ENCODE assay signal across 24 cellular contexts in the genomic region with DNA sequence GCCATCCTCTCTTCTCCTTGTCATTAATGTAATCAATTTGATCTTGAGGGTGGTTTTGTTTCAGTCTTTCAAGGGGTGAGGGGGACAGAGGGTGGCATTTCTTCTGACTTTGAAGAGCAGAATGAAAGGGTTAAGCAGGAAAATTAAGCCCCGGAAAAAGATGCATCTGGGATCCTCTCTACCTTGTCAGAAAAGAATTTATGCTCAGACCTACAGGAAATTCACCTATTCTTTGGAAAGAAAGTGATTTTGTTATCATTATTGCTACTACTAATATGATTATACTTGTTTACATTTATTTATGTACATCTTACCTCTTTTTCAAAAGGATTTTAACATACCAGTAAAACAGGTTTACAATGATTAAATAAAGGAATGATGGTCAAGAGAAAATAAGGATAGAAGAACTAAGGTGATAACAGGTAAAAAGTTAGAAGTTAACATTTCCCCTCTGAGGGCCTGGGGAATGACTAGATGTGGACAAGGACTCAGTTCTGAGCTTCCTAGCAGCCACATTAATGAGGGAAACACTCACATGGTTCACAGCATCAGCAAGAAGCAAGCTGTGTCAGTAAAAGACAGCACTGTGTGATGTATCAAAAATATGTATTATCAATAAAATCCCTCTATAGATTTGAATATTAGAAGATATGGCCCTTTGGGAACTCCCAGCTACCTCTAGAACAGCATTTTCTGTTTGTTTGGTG.
DNase-seq lines count a peak whose midpoint lies in the region; ATAC-seq, FAIRE-seq and TF ChIP-seq lines count a peak whose summit lies in the region.
"Had no signal": no experiment of that assay in that cellular context is flagged by ENCODE, and none has a peak within 500 bp of the region (broad histone marks: within the 10 kb centered on the region; RNA-seq: fewer than 3 reads in every experiment).

No MANE protein-coding gene starts in this region.

- TF ChIP-seq CTCF in HepG2 (CRISPR knock-in tag; IDR thresholded peaks at IDR 0.05), result no peak
- no peak for TF ChIP-seq CTCF in right lobe of liver (IDR thresholded peaks at IDR 0.05)
- TF ChIP-seq CTCF in tibial nerve (IDR thresholded peaks at IDR 0.05), result no peak

- DNase-seq in HepG2 (ENCODE audit: low spot score), result no peak
- DNase-seq in right lobe of liver, result no peak
- DNase-seq in SK-N-DZ (ENCODE audit: low spot score), result peak; percentile 98
- no peak for DNase-seq in neuronal stem cell (ENCODE audit: low spot score)
- DNase-seq in tibial nerve (ENCODE audit: low spot score in 2 of 2), result no peak
- no peak for DNase-seq in cerebellar nuclear complex (lab: John Stamatoyannopoulos, UW)
- DNase-seq in stimulated activated CD4-positive, alpha-beta T cell treated with anti-CD3 and anti-CD28 coated beads, Interleukin-2, amount 100 ng/mL, for 24 hours, result no peak
- DNase-seq: ACHN; AML-193; C1 segment of cervical spinal cord; Calu3; CD4-positive, alpha-beta memory T cell; COR-L47; DMS53; DMS79 treated with DMSO at 0.1 percent for 48 hours; GF-D8; GM23248; H7; HCEC 1CT had no signal

- H3K4me1 ChIP-seq in HepG2 (ENCODE audit: insufficient read depth, low read length) (peaks cover 62% of the 10 kb centered on the region), right lobe of liver (peaks cover 0 to 20% (median 2%) of the 10 kb centered on the region in 4 donors), neuronal stem cell (ENCODE audit: control insufficient read depth in 2 of 2, insufficient read depth in 1 of 2, low read depth in 1 of 2, low read length in 2 of 2) (peaks cover 3 to 18% of the 10 kb centered on the region in 2 donors), tibial nerve (no peaks in the 10 kb centered on the region)

- no peak for TF ChIP-seq POLR2A in HepG2 (IDR thresholded peaks at IDR 0.05; ENCODE audit: insufficient read depth in 1 of 2, low read depth in 2 of 2, low read length in 2 of 2)
- no peak for TF ChIP-seq POLR2A in right lobe of liver (IDR thresholded peaks at IDR 0.05)
- TF ChIP-seq POLR2A in tibial nerve (IDR thresholded peaks at IDR 0.05), result no peak

- intact Hi-C loops in HepG2 (cut with micrococcal nuclease; ENCODE audit: unreplicated experiment) (loop anchor here (2.0 to 5.0 kb wide), 2 partner anchors 23 to 149 kb away; partner anchors contain the start of gene MYCN), right lobe of liver (cut with DNase I) (no loop called here)

- H3K27ac ChIP-seq in HepG2 (ENCODE audit: extremely low read length, insufficient read depth, low read length) (no peak overlapping the region), right lobe of liver (no peak overlapping the region), neuronal stem cell (replicated peaks; ENCODE audit: low read length) (no peak overlapping the region), tibial nerve (no peak overlapping the region)
- H3K27ac ChIP-seq: 22Rv1, GM23248 had no signal

- no TSS peak for BruUV-seq in HepG2 (replicated peaks; lab: Mats Ljungman, UMichigan)

- no peak overlapping the region for H2BK120ac ChIP-seq in neuronal stem cell (ENCODE audit: low read depth, low read length)

- H3K9ac ChIP-seq in HepG2 (ENCODE audit: insufficient read depth, low read depth, low read length) (no peak overlapping the region), neuronal stem cell (ENCODE audit: low read depth, low read length, poor library complexity) (no peak overlapping the region)
- H3K9ac ChIP-seq: GM23248 had no signal

- ATAC-seq in HepG2 (no peak), right lobe of liver (no peak)

- H3K4ac ChIP-seq in neuronal stem cell (ENCODE audit: low read length), result no peak overlapping the region

- no peak overlapping the region for H4K91ac ChIP-seq in neuronal stem cell (ENCODE audit: low read depth, low read length, poor library complexity)

- no peak overlapping the region for H4K8ac ChIP-seq in neuronal stem cell (ENCODE audit: low read depth, low read length)

- H3K4me3 ChIP-seq in HepG2 (replicated peaks in 1 of 3; ENCODE audit: insufficient read depth in 1 of 3, low read depth in 2 of 3, low read length in 3 of 3) (peak overlapping the region in 2 of 3 experiments; percentile 20 to 59; a peak in 2 of 6 replicates), right lobe of liver (no peak overlapping the region), neuronal stem cell (ENCODE audit: low read length in 2 of 2) (no peak overlapping the region), tibial nerve (no peak overlapping the region)
- H3K4me3 ChIP-seq: GM23248 had no signal

- no peak overlapping the region for H2BK5ac ChIP-seq in neuronal stem cell (ENCODE audit: low read length)

- H3K36me3 ChIP-seq in HepG2 (replicated peaks in 1 of 2; ENCODE audit: control insufficient read depth in 1 of 2, insufficient read depth in 2 of 2, low read length in 2 of 2), result no peaks in the 10 kb centered on the region
- no peaks in the 10 kb centered on the region for H3K36me3 ChIP-seq in right lobe of liver
- H3K36me3 ChIP-seq in neuronal stem cell (replicated peaks in 1 of 2; ENCODE audit: control insufficient read depth in 2 of 2, insufficient read depth in 2 of 2, low read length in 2 of 2), result no peaks in the 10 kb centered on the region
- no peaks in the 10 kb centered on the region for H3K36me3 ChIP-seq in tibial nerve

- H3K9me3 ChIP-seq in HepG2 (ENCODE audit: low read length) (no peaks in the 10 kb centered on the region), right lobe of liver (no peaks in the 10 kb centered on the region), neuronal stem cell (replicated peaks in 1 of 2; ENCODE audit: control insufficient read depth in 2 of 2, insufficient read depth in 1 of 2, low read depth in 1 of 2, low read length in 2 of 2) (no peaks in the 10 kb centered on the region), tibial nerve (no peaks in the 10 kb centered on the region)

- H4K20me1 ChIP-seq in HepG2 (ENCODE audit: insufficient read depth, low read length), result no peaks in the 10 kb centered on the region

- no peak for TF ChIP-seq RAD21 in HepG2 (CRISPR knock-in tag; IDR thresholded peaks at IDR 0.05)

- H2BK15ac ChIP-seq in neuronal stem cell (ENCODE audit: low read length), result no peak overlapping the region

- H3K79me2 ChIP-seq in HepG2 (ENCODE audit: insufficient read depth, low read length), result no peaks in the 10 kb centered on the region

- no peak overlapping the region for H2AFZ ChIP-seq in HepG2 (ENCODE audit: low read length)
- peak overlapping the region; percentile 9 for H2AFZ ChIP-seq in neuronal stem cell (ENCODE audit: low read length)
- H2AFZ ChIP-seq: GM23248 had no signal

- FAIRE-seq in HepG2 (lab: Jason Lieb, UNC), result peak; percentile 21
- FAIRE-seq: A204.1, GM12891, GM18507, H1 had no signal

- POLR2A ChIA-PET in HepG2 (lab: Yijun Ruan, JAX), result no interaction called here

- H3K23ac ChIP-seq in neuronal stem cell (ENCODE audit: low read depth, low read length, poor library complexity), result no peak overlapping the region

- no peak overlapping the region for H3K18ac ChIP-seq in neuronal stem cell (ENCODE audit: low read length)

- H3K4me2 ChIP-seq in HepG2 (ENCODE audit: low read depth, low read length), result peak overlapping the region; percentile 75
- no peak overlapping the region for H3K4me2 ChIP-seq in neuronal stem cell (ENCODE audit: insufficient read depth, low read length, poor library complexity, severe bottlenecking)

- H3K14ac ChIP-seq in neuronal stem cell (ENCODE audit: low read length), result no peak overlapping the region

- H2AK5ac ChIP-seq in neuronal stem cell (ENCODE audit: low read depth, low read length), result no peak overlapping the region

- CTCF ChIA-PET in HepG2 (lab: Yijun Ruan, JAX; ENCODE audit: low intra/inter-chr PET ratio, low total read pairs), result no interaction called here

- H2BK12ac ChIP-seq in neuronal stem cell (ENCODE audit: low read length), result no peak overlapping the region

- 13% methylated on average over 1 of the region's 1 CpG for WGBS in HepG2 (ENCODE audit: low lambda C conversion rate)
- WGBS in right lobe of liver (ENCODE audit: insufficient coverage, low coverage, low lambda C conversion rate, missing lambda C conversion rate), result 42% methylated on average over 1 of the region's 1 CpG
- no CpG with 5 or more reads among the region's 1 CpG for WGBS in neuronal stem cell (ENCODE audit: extremely low coverage in 2 of 2, insufficient read length in 2 of 2, insufficient replicate concordance in 1 of 2), 2 donors
- 39 to 41% methylated on average over 1 of the region's 1 CpG for WGBS in tibial nerve, 2 donors

- no peaks in the 10 kb centered on the region for H3K79me1 ChIP-seq in neuronal stem cell (ENCODE audit: low read depth, low read length)

- TF ChIP-seq EP300 in HepG2 (IDR thresholded peaks at IDR 0.05; ENCODE audit: low read depth in 2 of 2, low read length in 2 of 2) (no peak), HepG2 (CRISPR knock-in tag; IDR thresholded peaks at IDR 0.05; ENCODE audit: borderline replicate concordance) (no peak), tibial nerve (IDR thresholded peaks at IDR 0.05) (no peak)

- H3K27me3 ChIP-seq in HepG2 (ENCODE audit: control insufficient read depth in 1 of 2, insufficient read depth in 2 of 2, low read length in 2 of 2) (no peaks in the 10 kb centered on the region; a peak in 1 of 5 replicates), right lobe of liver (no peaks in the 10 kb centered on the region), neuronal stem cell (ENCODE audit: control insufficient read depth in 3 of 3, insufficient read depth in 3 of 3, low read depth in 1 of 3, low read length in 3 of 3) (no peaks in the 10 kb centered on the region), tibial nerve (no peaks in the 10 kb centered on the region)

- in situ Hi-C loops in HepG2 (cut with HindIII; ENCODE audit: extremely low pct_ligation_motif_present, low pct_unique_long_range_greater_than_20kb), result no loop called here

TF ChIP-seq in HepG2, 621 proteins besides CTCF, POLR2A, EP300 and RAD21 (continues in another document):
- TF ChIP-seq ZNF446 (CRISPR knock-in tag; IDR thresholded peaks at IDR 0.05), result no peak

Comparison
In these comparisons a context has a peak if more than half of its experiments do, and no peak if none do; other contexts are left out.
1. H3K4me3 ChIP-seq: peak in HepG2 (2 of 3); none in right lobe of liver (0 of 3), neuronal stem cell (0 of 2) and tibial nerve (0 of 4).